ENCODE assay signal across 14 cellular contexts in the genomic region with DNA sequence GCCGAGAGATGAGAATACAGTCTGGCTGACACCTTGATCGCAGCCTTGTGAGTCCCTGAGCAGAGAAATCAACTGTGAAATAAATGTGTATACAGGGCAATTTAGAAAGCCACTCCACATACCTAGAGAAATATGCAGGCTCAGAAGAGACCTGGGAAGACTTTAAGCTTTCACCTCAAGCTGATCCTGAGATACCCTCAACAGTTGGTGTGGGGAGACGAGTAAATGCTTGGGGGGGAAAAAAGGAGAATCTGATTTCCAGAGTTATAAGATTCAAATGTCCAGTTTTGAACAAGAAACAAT.
DNase-seq lines count a peak whose midpoint lies in the region; ATAC-seq and TF ChIP-seq lines count a peak whose summit lies in the region.
"Had no signal": no experiment of that assay in that cellular context is flagged by ENCODE, and none has a peak within 500 bp of the region (broad histone marks: within the 10 kb centered on the region; RNA-seq: fewer than 3 reads in every experiment).

No MANE protein-coding gene starts in this region.

- no peak for TF ChIP-seq CTCF in WTC11 (IDR thresholded peaks at IDR 0.05)
- no peak for TF ChIP-seq CTCF in osteoblast (IDR thresholded peaks at IDR 0.05; ENCODE audit: extremely low read depth, low read depth, low read length)
- no peak for TF ChIP-seq CTCF in upper lobe of right lung (IDR thresholded peaks at IDR 0.05)
- no peak for TF ChIP-seq CTCF in mucosa of descending colon (IDR thresholded peaks at IDR 0.05)

- H3K79me2 ChIP-seq in osteoblast (ENCODE audit: insufficient read depth, low read length) = peaks cover 6% of the 10 kb centered on the region

- H3K27me3 Mint-ChIP-seq in activated naive CD8-positive, alpha-beta T cell treated with anti-CD3 and anti-CD28 coated beads, Interleukin-2, amount 50 U/mL, for 24 hours = no peaks in the 10 kb centered on the region
- H3K27me3 Mint-ChIP-seq in activated naive CD8-positive, alpha-beta T cell treated with anti-CD3 and anti-CD28 coated beads for 36 hours = no peaks in the 10 kb centered on the region
- H3K27me3 Mint-ChIP-seq in WTC11 (ENCODE audit: low read depth) = no peaks in the 10 kb centered on the region
- H3K27me3 Mint-ChIP-seq: CD4-positive, CD25-positive, alpha-beta regulatory T cell had no signal

- H3K27me3 ChIP-seq in osteoblast (ENCODE audit: insufficient read depth, low read length) (no peaks in the 10 kb centered on the region), upper lobe of right lung (no peaks in the 10 kb centered on the region)
- H3K27me3 ChIP-seq: BLaER1 treated with 17β-estradiol and CSF1 and Interleukin-3, amounts not matched to agents 10 nM and 100 nM had no signal

- no peaks in the 10 kb centered on the region for H3K9me3 ChIP-seq in osteoblast (ENCODE audit: low read depth, low read length)
- no peaks in the 10 kb centered on the region for H3K9me3 ChIP-seq in upper lobe of right lung
- H3K9me3 ChIP-seq in mucosa of descending colon = no peaks in the 10 kb centered on the region
- H3K9me3 ChIP-seq: HAP-1 had no signal

- no peak for ATAC-seq in activated naive CD8-positive, alpha-beta T cell treated with anti-CD3 and anti-CD28 coated beads, Interleukin-2, amount 50 U/mL, for 24 hours
- no peak for ATAC-seq in WTC11
- ATAC-seq in upper lobe of right lung = peak; percentile 55
- ATAC-seq in mucosa of descending colon = no peak
- ATAC-seq: HepG2 had no signal

- H3K4me3 ChIP-seq in osteoblast (ENCODE audit: insufficient read depth, low read length) (no peak overlapping the region), upper lobe of right lung (no peak overlapping the region), mucosa of descending colon (no peak overlapping the region)
- H3K4me3 ChIP-seq: BLaER1 treated with 17β-estradiol and CSF1 and Interleukin-3, amounts not matched to agents 10 nM and 100 nM; HAP-1 had no signal

- POLR2A ChIA-PET in WTC11 (lab: Charles Lee) = no interaction called here

- intact Hi-C loops in upper lobe of right lung (cut with DNase I) = no loop called here
- intact Hi-C loops in mucosa of descending colon (cut with DNase I, micrococcal nuclease) = no loop called here

- H3K4me3 Mint-ChIP-seq in activated naive CD8-positive, alpha-beta T cell treated with anti-CD3 and anti-CD28 coated beads, Interleukin-2, amount 50 U/mL, for 24 hours = no peak overlapping the region
- H3K4me3 Mint-ChIP-seq in activated naive CD8-positive, alpha-beta T cell treated with anti-CD3 and anti-CD28 coated beads for 36 hours = no peak overlapping the region
- no peak overlapping the region for H3K4me3 Mint-ChIP-seq in WTC11
- H3K4me3 Mint-ChIP-seq: CD4-positive, CD25-positive, alpha-beta regulatory T cell had no signal

- no peak overlapping the region for H2AFZ ChIP-seq in osteoblast (ENCODE audit: low read length)

- peaks cover 9% of the 10 kb centered on the region for H3K4me1 Mint-ChIP-seq in activated naive CD8-positive, alpha-beta T cell treated with anti-CD3 and anti-CD28 coated beads, Interleukin-2, amount 50 U/mL, for 24 hours
- H3K4me1 Mint-ChIP-seq in activated naive CD8-positive, alpha-beta T cell treated with anti-CD3 and anti-CD28 coated beads for 36 hours = peaks cover 2% of the 10 kb centered on the region
- peaks cover 13% of the 10 kb centered on the region for H3K4me1 Mint-ChIP-seq in WTC11

- CTCF ChIA-PET in WTC11 (lab: Charles Lee) = interaction anchor here (1.3 kb wide), 1 partner anchor 20 kb away, joined by 3 read pairs; no protein-coding TSS in a partner anchor

- no peaks in the 10 kb centered on the region for H3K9me3 Mint-ChIP-seq in activated naive CD8-positive, alpha-beta T cell treated with anti-CD3 and anti-CD28 coated beads, Interleukin-2, amount 50 U/mL, for 24 hours
- H3K9me3 Mint-ChIP-seq in activated naive CD8-positive, alpha-beta T cell treated with anti-CD3 and anti-CD28 coated beads for 36 hours = no peaks in the 10 kb centered on the region
- H3K9me3 Mint-ChIP-seq in WTC11 = no peaks in the 10 kb centered on the region

- no peak for DNase-seq in activated naive CD8-positive, alpha-beta T cell treated with anti-CD3 and anti-CD28 coated beads, Interleukin-2, amount 50 U/mL, for 24 hours
- no peak for DNase-seq in activated naive CD8-positive, alpha-beta T cell treated with anti-CD3 and anti-CD28 coated beads for 36 hours
- DNase-seq in WTC11 (ENCODE audit: low spot score) (no peak), osteoblast (ENCODE audit: insufficient read length, low spot score, missing footprints) (peak; percentile 4), upper lobe of right lung (no peak), mucosa of descending colon (no peak), midbrain (lab: John Stamatoyannopoulos, UW) (no peak)
- DNase-seq: ACHN; Calu3; CD4-positive, CD25-positive, alpha-beta regulatory T cell; DMS 273 treated with DMSO at 0.1 percent for 48 hours had no signal

- no peaks in the 10 kb centered on the region for H4K20me1 ChIP-seq in osteoblast (ENCODE audit: insufficient read depth, low read length)

- H3K36me3 ChIP-seq in osteoblast (ENCODE audit: insufficient read depth, low read length) (peaks cover 19% of the 10 kb centered on the region), upper lobe of right lung (peaks cover 19% of the 10 kb centered on the region), mucosa of descending colon (ENCODE audit: low read depth) (no peaks in the 10 kb centered on the region)

- peaks cover 50% of the 10 kb centered on the region for H3K36me3 Mint-ChIP-seq in activated naive CD8-positive, alpha-beta T cell treated with anti-CD3 and anti-CD28 coated beads, Interleukin-2, amount 50 U/mL, for 24 hours (ENCODE audit: low read depth)
- peaks cover 48% of the 10 kb centered on the region for H3K36me3 Mint-ChIP-seq in activated naive CD8-positive, alpha-beta T cell treated with anti-CD3 and anti-CD28 coated beads for 36 hours
- peaks cover 29% of the 10 kb centered on the region for H3K36me3 Mint-ChIP-seq in WTC11

- H3K4me2 ChIP-seq in osteoblast (ENCODE audit: insufficient read depth, low read length) = no peak overlapping the region
- H3K4me2 ChIP-seq: BLaER1 treated with 17β-estradiol and CSF1 and Interleukin-3, amounts not matched to agents 10 nM and 100 nM had no signal

- peaks cover 17% of the 10 kb centered on the region for H3K4me1 ChIP-seq in osteoblast (ENCODE audit: insufficient read depth, low read length)
- peaks cover 10% of the 10 kb centered on the region for H3K4me1 ChIP-seq in upper lobe of right lung
- H3K4me1 ChIP-seq in mucosa of descending colon (ENCODE audit: low read depth) = peaks cover 20% of the 10 kb centered on the region

- H3K27ac ChIP-seq in osteoblast (ENCODE audit: low read depth, low read length) = no peak overlapping the region
- no peak overlapping the region for H3K27ac ChIP-seq in upper lobe of right lung
- H3K27ac ChIP-seq: BLaER1 treated with 17β-estradiol and CSF1 and Interleukin-3, amounts not matched to agents 10 nM and 100 nM had no signal

- H3K27ac Mint-ChIP-seq in activated naive CD8-positive, alpha-beta T cell treated with anti-CD3 and anti-CD28 coated beads, Interleukin-2, amount 50 U/mL, for 24 hours = peak overlapping the region; percentile 22
- H3K27ac Mint-ChIP-seq in activated naive CD8-positive, alpha-beta T cell treated with anti-CD3 and anti-CD28 coated beads for 36 hours = no peak overlapping the region
- peak overlapping the region; percentile 35 for H3K27ac Mint-ChIP-seq in WTC11

TF ChIP-seq in WTC11, 78 proteins besides CTCF, POLR2A, EP300 and RAD21:
- TF ChIP-seq ESRRA (CRISPR knock-in tag; IDR thresholded peaks at IDR 0.05; ENCODE audit: borderline replicate concordance) = no peak
